Comparison of ENCODE assay signal across 17 cellular contexts in genomic region chr3:187088701-187089100, GRCh38. TPM values are rescaled to one million over a fixed set of nuclear protein-coding genes. Genes with fewer than 3 reads are reported as not detected.
A peak's percentile ranks its signal among the peaks of the same experiment; 100 is the strongest.
DNase-seq lines count a peak whose midpoint lies in the region; ATAC-seq and TF ChIP-seq lines count a peak whose summit lies in the region.
"Had no signal": no experiment of that assay in that cellular context is flagged by ENCODE, and none has a peak within 500 bp of the region (broad histone marks: within the 10 kb centered on the region; RNA-seq: fewer than 3 reads in every experiment).

No MANE protein-coding gene starts in this region.

- H3K27ac ChIP-seq in Karpas-422 (ENCODE audit: low read length), result peak overlapping the region; percentile 73
- H3K27ac ChIP-seq in SU-DHL-6 (ENCODE audit: low read depth, low read length), result peak overlapping the region; percentile 56
- no peak overlapping the region for H3K27ac ChIP-seq in foreskin keratinocyte
- H3K27ac ChIP-seq: BLaER1 treated with 17β-estradiol and CSF1 and Interleukin-3, amounts not matched to agents 10 nM and 100 nM had no signal

- H3K36me3 Mint-ChIP-seq in activated T-cell treated with anti-CD3 and anti-CD28 coated beads, Interleukin-2, amount 50 U/mL, for 72 hours (ENCODE audit: insufficient read depth in 2 of 2), result peaks cover 9 to 19% of the 10 kb centered on the region in 2 donors
- peaks cover 6% of the 10 kb centered on the region for H3K36me3 Mint-ChIP-seq in activated T-cell treated with anti-CD3 and anti-CD28 coated beads, Interleukin-2, amount 50 U/mL, for 4 hours (ENCODE audit: insufficient read depth)

- H3K4me3 Mint-ChIP-seq in activated T-cell treated with anti-CD3 and anti-CD28 coated beads, Interleukin-2, amount 50 U/mL, for 72 hours, result no peak overlapping the region
- no peak overlapping the region for H3K4me3 Mint-ChIP-seq in activated T-cell treated with anti-CD3 and anti-CD28 coated beads, Interleukin-2, amount 50 U/mL, for 4 hours
- H3K4me3 Mint-ChIP-seq: CD8-positive, alpha-beta T cell; H9 had no signal

- H3K27me3 ChIP-seq in Karpas-422 (ENCODE audit: low read length) (no peaks in the 10 kb centered on the region), SU-DHL-6 (ENCODE audit: low read length) (no peaks in the 10 kb centered on the region), foreskin keratinocyte (no peaks in the 10 kb centered on the region)
- H3K27me3 ChIP-seq: BLaER1 treated with 17β-estradiol and CSF1 and Interleukin-3, amounts not matched to agents 10 nM and 100 nM had no signal

- peak overlapping the region; percentile 16 for H3K27ac Mint-ChIP-seq in activated T-cell treated with anti-CD3 and anti-CD28 coated beads, Interleukin-2, amount 50 U/mL, for 72 hours
- H3K27ac Mint-ChIP-seq: CD8-positive, alpha-beta T cell; H9; IgD-negative memory B cell had no signal

- H3K4me2 ChIP-seq in Karpas-422 (ENCODE audit: low read depth, low read length, poor library complexity, severe bottlenecking), result peak overlapping the region; percentile 23
- peak overlapping the region; percentile 48 for H3K4me2 ChIP-seq in SU-DHL-6 (ENCODE audit: low read depth, low read length, poor library complexity, severe bottlenecking)
- H3K4me2 ChIP-seq: BLaER1 treated with 17β-estradiol and CSF1 and Interleukin-3, amounts not matched to agents 10 nM and 100 nM had no signal

- H3K9ac ChIP-seq in Karpas-422 (ENCODE audit: low read length), result no peak overlapping the region
- no peak overlapping the region for H3K9ac ChIP-seq in SU-DHL-6 (ENCODE audit: low read length)
- H3K9ac ChIP-seq: BLaER1 treated with 17β-estradiol and CSF1 and Interleukin-3, amounts not matched to agents 10 nM and 100 nM had no signal

- H3K4me1 ChIP-seq in Karpas-422 (ENCODE audit: low read length) (peaks cover 25% of the 10 kb centered on the region), foreskin keratinocyte (no peaks in the 10 kb centered on the region)

- H3K36me3 ChIP-seq in Karpas-422 (ENCODE audit: insufficient read depth, low read length) (peaks cover 12% of the 10 kb centered on the region), SU-DHL-6 (ENCODE audit: low read length) (peaks cover 8% of the 10 kb centered on the region; the same call in 1 of the 2 replicates)

- peaks cover 9% of the 10 kb centered on the region for H3K4me1 Mint-ChIP-seq in activated T-cell treated with anti-CD3 and anti-CD28 coated beads, Interleukin-2, amount 50 U/mL, for 72 hours (ENCODE audit: low read depth)
- H3K4me1 Mint-ChIP-seq in activated T-cell treated with anti-CD3 and anti-CD28 coated beads, Interleukin-2, amount 50 U/mL, for 4 hours (ENCODE audit: low read depth), result peaks cover 9% of the 10 kb centered on the region

- H3K4me3 ChIP-seq in Karpas-422 (ENCODE audit: low read length) (no peak overlapping the region), SU-DHL-6 (ENCODE audit: insufficient read depth, low read length, poor library complexity, severe bottlenecking) (peak overlapping the region; percentile 20)
- H3K4me3 ChIP-seq: BLaER1 treated with 17β-estradiol and CSF1 and Interleukin-3, amounts not matched to agents 10 nM and 100 nM had no signal

- H3K9me3 Mint-ChIP-seq in activated T-cell treated with anti-CD3 and anti-CD28 coated beads, Interleukin-2, amount 50 U/mL, for 72 hours, result peaks cover 10 to 12% of the 10 kb centered on the region in 2 donors
- H3K9me3 Mint-ChIP-seq in activated T-cell treated with anti-CD3 and anti-CD28 coated beads, Interleukin-2, amount 50 U/mL, for 4 hours, result peaks cover 23% of the 10 kb centered on the region

- H3K9me2 ChIP-seq in Karpas-422 (replicated peaks; ENCODE audit: insufficient read depth, low read length) (no peaks in the 10 kb centered on the region), SU-DHL-6 (replicated peaks; ENCODE audit: insufficient read depth, low read length) (no peaks in the 10 kb centered on the region)

- peaks cover 8% of the 10 kb centered on the region for H3F3A ChIP-seq in SU-DHL-6 (ENCODE audit: insufficient read depth)

- H2AFZ ChIP-seq in Karpas-422 (ENCODE audit: low read length) (no peak overlapping the region), SU-DHL-6 (ENCODE audit: low read depth, low read length, severe bottlenecking) (no peak overlapping the region)

- H3K79me2 ChIP-seq in Karpas-422 (ENCODE audit: low read length) (no peaks in the 10 kb centered on the region), SU-DHL-6 (ENCODE audit: insufficient read depth, low read length) (no peaks in the 10 kb centered on the region)

- TF ChIP-seq CTCF in SU-DHL-6 (IDR thresholded peaks at IDR 0.05; ENCODE audit: insufficient read depth, low read length, poor library complexity, severe bottlenecking), result no peak
- no peak for TF ChIP-seq CTCF in foreskin keratinocyte (conservative IDR thresholded peaks at IDR 0.05)

- DNase-seq in activated T-cell treated with anti-CD3 and anti-CD28 coated beads, Interleukin-2, amount 50 U/mL, for 72 hours, result no peak
- no peak for DNase-seq in activated T-cell treated with anti-CD3 and anti-CD28 coated beads, Interleukin-2, amount 50 U/mL, for 4 hours
- DNase-seq in Karpas-422, result peak; percentile 57
- no peak for DNase-seq in NCI-H1694 treated with DMSO at 0.1 percent for 48 hours (lab: John Stamatoyannopoulos, UW)
- no peak for DNase-seq in foreskin keratinocyte
- no peak for DNase-seq in T-helper 9 cell
- DNase-seq: 8988T; CD8-positive, alpha-beta T cell; COR-L47; DMS153; DMS79; GF-D8; H9 had no signal

- H3K9me3 ChIP-seq in Karpas-422 (ENCODE audit: low read length) (peaks cover 13% of the 10 kb centered on the region), SU-DHL-6 (ENCODE audit: insufficient read depth, low read length) (peaks cover 10% of the 10 kb centered on the region; the same call in 1 of the 2 replicates)

- no peaks in the 10 kb centered on the region for H3K27me3 Mint-ChIP-seq in activated T-cell treated with anti-CD3 and anti-CD28 coated beads, Interleukin-2, amount 50 U/mL, for 72 hours (ENCODE audit: low read depth)
- no peaks in the 10 kb centered on the region for H3K27me3 Mint-ChIP-seq in activated T-cell treated with anti-CD3 and anti-CD28 coated beads, Interleukin-2, amount 50 U/mL, for 4 hours (ENCODE audit: low read depth)
- H3K27me3 Mint-ChIP-seq: IgD-negative memory B cell had no signal

- H4K20me1 ChIP-seq in Karpas-422 (ENCODE audit: insufficient read depth, low read depth, low read length) (no peaks in the 10 kb centered on the region), SU-DHL-6 (ENCODE audit: low read depth, low read length) (no peaks in the 10 kb centered on the region)
- H4K20me1 ChIP-seq: BLaER1 treated with 17β-estradiol and CSF1 and Interleukin-3, amounts not matched to agents 10 nM and 100 nM had no signal

- no peak for ATAC-seq in activated T-cell treated with anti-CD3 and anti-CD28 coated beads, Interleukin-2, amount 50 U/mL, for 72 hours (replicated peaks in 1 of 2)
- ATAC-seq in activated T-cell treated with anti-CD3 and anti-CD28 coated beads, Interleukin-2, amount 50 U/mL, for 4 hours, result no peak
- no peak for ATAC-seq in foreskin keratinocyte
- ATAC-seq: CD8-positive, alpha-beta T cell; HepG2 had no signal

RNA-seq across cellular contexts. Expression of gene RPL39L, which starts 50.6 kb away (rescaled TPM):
- 10 to 100 TPM; 32.0 to 35.9 TPM for total RNA-seq in activated T-cell treated with anti-CD3 and anti-CD28 coated beads, Interleukin-2, amount 50 U/mL, for 72 hours
- total RNA-seq in activated T-cell treated with anti-CD3 and anti-CD28 coated beads, Interleukin-2, amount 50 U/mL, for 4 hours, result 1 to 10 TPM; 4.1 to 5.6 (median 4.7) TPM
- total RNA-seq in Karpas-422 (2014; rRNA removed; shearing (Covaris generic); ENCODE audit: low replicate concordance), result 142 and 236 TPM in 2 replicates
- total RNA-seq in foreskin keratinocyte, result 48.2 and 49.3 TPM in 2 replicates
- 65.7 and 68.3 TPM in 2 replicates for polyA plus RNA-seq in foreskin keratinocyte
- total RNA-seq: HepG2 had no signal
- polyA plus RNA-seq: HepG2 had no signal
